ENCODE assay signal across 8 cellular contexts in the genomic region with DNA sequence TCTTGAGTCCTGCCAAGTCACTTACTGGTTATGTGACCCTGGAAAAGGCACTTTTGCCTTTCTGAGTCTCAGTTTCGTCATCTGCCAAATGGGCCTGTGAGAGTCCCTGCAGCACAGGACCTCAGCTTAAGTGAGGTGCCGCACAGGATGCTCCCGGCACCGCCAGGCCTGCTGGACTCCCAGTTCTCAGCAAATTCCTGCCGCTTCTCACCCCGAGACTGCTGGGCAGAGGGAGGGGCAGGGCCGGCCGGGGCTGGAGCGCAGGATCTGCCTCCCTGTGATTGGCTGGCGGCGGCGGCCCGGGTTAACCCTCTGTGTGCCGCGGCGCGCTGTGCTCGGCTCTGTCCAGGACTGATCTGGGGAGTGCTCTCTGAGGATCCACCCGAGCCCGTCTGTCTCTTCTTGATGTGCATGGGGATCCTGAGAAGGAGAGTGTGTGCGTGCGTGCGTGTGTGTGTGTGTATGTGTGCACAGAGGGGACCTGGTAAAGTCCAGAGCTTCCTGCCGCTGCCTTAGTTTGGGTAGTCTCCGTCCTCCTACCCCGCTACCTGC. TPM values are rescaled to one million over a fixed set of nuclear protein-coding genes. Genes with fewer than 3 reads are reported as not detected.
DNase-seq lines count a peak whose midpoint lies in the region; ATAC-seq and TF ChIP-seq lines count a peak whose summit lies in the region.

No MANE protein-coding gene starts in this region.

- H3K27me3 Mint-ChIP-seq in activated CD4-positive, alpha-beta memory T cell treated with anti-CD3 and anti-CD28 coated beads, Interleukin-2, amount 10 ng/mL, durations not matched to agents 7 days and 5 days: no peaks in the 10 kb centered on the region
- H3K27me3 Mint-ChIP-seq in naive thymus-derived CD8-positive, alpha-beta T cell: no peaks in the 10 kb centered on the region

- POLR2A ChIA-PET in activated CD4-positive, alpha-beta memory T cell treated with anti-CD3 and anti-CD28 coated beads, Interleukin-2, amount 10 ng/mL, durations not matched to agents 7 days and 5 days (lab: Charles Lee): interaction anchor here (0.6 to 27.1 kb wide), 5 partner anchors 25 to 185 kb away, joined by 3 to 1170 read pairs (median 4); a partner anchor contains a TSS
- POLR2A ChIA-PET in naive thymus-derived CD8-positive, alpha-beta T cell (lab: Charles Lee): interaction anchor here (1.0 to 37.3 kb wide), 9 partner anchors 8 to 414 kb away, joined by 3 to 2517 read pairs (median 13); a partner anchor contains a TSS

- peak overlapping the region; percentile 81 for H3K4me3 Mint-ChIP-seq in activated CD4-positive, alpha-beta memory T cell treated with anti-CD3 and anti-CD28 coated beads, Interleukin-2, amount 10 ng/mL, durations not matched to agents 7 days and 5 days
- H3K4me3 Mint-ChIP-seq in naive thymus-derived CD8-positive, alpha-beta T cell: peak overlapping the region; percentile 72 to 94 (median 82)

- H3K4me1 ChIP-seq in Karpas-422 (ENCODE audit: low read length): peaks cover 26% of the 10 kb centered on the region

- no peaks in the 10 kb centered on the region for H3K27me3 ChIP-seq in Karpas-422 (ENCODE audit: low read length)

- no peak overlapping the region for H2AFZ ChIP-seq in Karpas-422 (ENCODE audit: low read length)

- no peaks in the 10 kb centered on the region for H3K9me2 ChIP-seq in Karpas-422 (replicated peaks; ENCODE audit: insufficient read depth, low read length)

- peak; percentile 15 to 18 for ATAC-seq in naive thymus-derived CD8-positive, alpha-beta T cell
- ATAC-seq in HG03095 (IDR thresholded peaks at IDR 0.05; ENCODE audit: unreplicated experiment): no peak

- no peaks in the 10 kb centered on the region for H3K79me2 ChIP-seq in Karpas-422 (ENCODE audit: low read length)

- peak; percentile 55 for DNase-seq in activated naive CD4-positive, alpha-beta T cell treated with Interleukin-2 at 50 U/mL for 16 hours
- no peak for DNase-seq in activated naive CD4-positive, alpha-beta T cell (lab: John Stamatoyannopoulos, UW)
- DNase-seq in Karpas-422 (peak; percentile 76), fibroblast of pulmonary artery (ENCODE audit: low read depth) (peak; percentile 68), HK-2 (ENCODE audit: unreplicated experiment) (no peak)
- DNase-seq in activated CD4-positive, alpha-beta memory T cell treated with anti-CD3 and anti-CD28 coated beads, Interleukin-2, amount 10 ng/mL, durations not matched to agents 7 days and 5 days: peak; percentile 54
- peak in 1 of 10 donors; percentile 1 for DNase-seq in naive thymus-derived CD8-positive, alpha-beta T cell

- H3K27ac Mint-ChIP-seq in activated CD4-positive, alpha-beta memory T cell treated with anti-CD3 and anti-CD28 coated beads, Interleukin-2, amount 10 ng/mL, durations not matched to agents 7 days and 5 days: peak overlapping the region; percentile 61
- H3K27ac Mint-ChIP-seq in naive thymus-derived CD8-positive, alpha-beta T cell: peak overlapping the region in 8 of 10 donors; percentile 50 to 94 (median 71)

- H3K4me1 Mint-ChIP-seq in activated CD4-positive, alpha-beta memory T cell treated with anti-CD3 and anti-CD28 coated beads, Interleukin-2, amount 10 ng/mL, durations not matched to agents 7 days and 5 days: peaks cover 51% of the 10 kb centered on the region
- peaks cover 24 to 71% (median 55%) of the 10 kb centered on the region in 4 donors for H3K4me1 Mint-ChIP-seq in naive thymus-derived CD8-positive, alpha-beta T cell

- peaks cover 47% of the 10 kb centered on the region for H4K20me1 ChIP-seq in Karpas-422 (ENCODE audit: insufficient read depth, low read depth, low read length)

- H3K4me2 ChIP-seq in Karpas-422 (ENCODE audit: low read depth, low read length, poor library complexity, severe bottlenecking): peak overlapping the region; percentile 68

- 0 out of 2 replicates have a peak overlapping the region, but pooled peaks have one; percentile 19 for H3K9ac ChIP-seq in Karpas-422 (ENCODE audit: low read length)

- H3K9me3 Mint-ChIP-seq in activated CD4-positive, alpha-beta memory T cell treated with anti-CD3 and anti-CD28 coated beads, Interleukin-2, amount 10 ng/mL, durations not matched to agents 7 days and 5 days: no peaks in the 10 kb centered on the region
- H3K9me3 Mint-ChIP-seq in naive thymus-derived CD8-positive, alpha-beta T cell: no peaks in the 10 kb centered on the region

- no peaks in the 10 kb centered on the region for H3K36me3 ChIP-seq in Karpas-422 (ENCODE audit: insufficient read depth, low read length)

- H3K36me3 Mint-ChIP-seq in activated CD4-positive, alpha-beta memory T cell treated with anti-CD3 and anti-CD28 coated beads, Interleukin-2, amount 10 ng/mL, durations not matched to agents 7 days and 5 days (ENCODE audit: low read depth): peaks cover 55% of the 10 kb centered on the region
- H3K36me3 Mint-ChIP-seq in naive thymus-derived CD8-positive, alpha-beta T cell: peaks cover 5 to 65% (median 14%) of the 10 kb centered on the region in 3 donors

- H3K9me3 ChIP-seq in Karpas-422 (ENCODE audit: low read length): no peaks in the 10 kb centered on the region

- H3K27ac ChIP-seq in Karpas-422 (ENCODE audit: low read length): no peak overlapping the region

- H3K4me3 ChIP-seq in Karpas-422 (ENCODE audit: low read length) (peak overlapping the region; percentile 51), fibroblast of pulmonary artery (replicated peaks; ENCODE audit: low read depth, low read length) (peak overlapping the region; percentile 52)

- CTCF ChIA-PET in activated CD4-positive, alpha-beta memory T cell treated with anti-CD3 and anti-CD28 coated beads, Interleukin-2, amount 10 ng/mL, durations not matched to agents 7 days and 5 days (lab: Charles Lee): interaction anchor here (0.6 to 14.5 kb wide), 21 partner anchors 10 to 629 kb away, joined by 3 to 683 read pairs (median 5); a partner anchor contains a TSS

- TF ChIP-seq CTCF in fibroblast of pulmonary artery (IDR thresholded peaks at IDR 0.05; ENCODE audit: low read length, missing control alignments): no peak

RNA-seq across cellular contexts. Expression of a gene that starts 8.6 kb away (rescaled TPM):
- total RNA-seq in Karpas-422 (2014; rRNA removed; shearing (Covaris generic); ENCODE audit: low replicate concordance): 2.1 and 2.3 TPM in 2 replicates
- 10 to 100 TPM; 26.5 to 26.9 TPM for total RNA-seq in activated CD4-positive, alpha-beta memory T cell treated with anti-CD3 and anti-CD28 coated beads, Interleukin-2, amount 10 ng/mL, durations not matched to agents 7 days and 5 days
- total RNA-seq in naive thymus-derived CD8-positive, alpha-beta T cell: 10 to 100 TPM; 92.8 to 93.8 TPM
- polyA plus RNA-seq in naive thymus-derived CD8-positive, alpha-beta T cell: 1 to 10 TPM in 2 of 3 donors, under 1 TPM in 1; 0.98 to 3.7 (median 2.8) TPM

RNA-seq across cellular contexts. Expression of a gene that starts 18.9 kb away (rescaled TPM):
- total RNA-seq in Karpas-422 (2014; rRNA removed; shearing (Covaris generic); ENCODE audit: low replicate concordance): 7.2 and 17.5 TPM in 2 replicates
- total RNA-seq in activated CD4-positive, alpha-beta memory T cell treated with anti-CD3 and anti-CD28 coated beads, Interleukin-2, amount 10 ng/mL, durations not matched to agents 7 days and 5 days: 100 to 1,000 TPM; 157 to 163 TPM
- total RNA-seq in naive thymus-derived CD8-positive, alpha-beta T cell: 100 to 1,000 TPM; 176 to 178 TPM
- 100 to 1,000 TPM in 1 of 3 donors, 10 to 100 TPM in 2; 79.9 to 101 (median 80.1) TPM for polyA plus RNA-seq in naive thymus-derived CD8-positive, alpha-beta T cell

RNA-seq across cellular contexts. Expression of a gene that starts 46.3 kb away (rescaled TPM):
- not detected in 2 replicates for total RNA-seq in Karpas-422 (2014; rRNA removed; shearing (Covaris generic); ENCODE audit: low replicate concordance)
- total RNA-seq in activated CD4-positive, alpha-beta memory T cell treated with anti-CD3 and anti-CD28 coated beads, Interleukin-2, amount 10 ng/mL, durations not matched to agents 7 days and 5 days: not detected
- not detected for total RNA-seq in naive thymus-derived CD8-positive, alpha-beta T cell
- not detected for polyA plus RNA-seq in naive thymus-derived CD8-positive, alpha-beta T cell

Comparison
In these comparisons a context has a peak if more than half of its experiments do, and no peak if none do; other contexts are left out.
1. DNase-seq: peak in activated naive CD4-positive, alpha-beta T cell treated with Interleukin-2 at 50 U/mL for 16 hours (single experiment), Karpas-422 (single experiment), activated CD4-positive, alpha-beta memory T cell treated with anti-CD3 and anti-CD28 coated beads, Interleukin-2, amount 10 ng/mL, durations not matched to agents 7 days and 5 days (single experiment) and fibroblast of pulmonary artery (single experiment); none in activated naive CD4-positive, alpha-beta T cell (0 of 4) and HK-2 (single experiment).